1 cellular context compared by ENCODE assay signal in the genomic region with DNA sequence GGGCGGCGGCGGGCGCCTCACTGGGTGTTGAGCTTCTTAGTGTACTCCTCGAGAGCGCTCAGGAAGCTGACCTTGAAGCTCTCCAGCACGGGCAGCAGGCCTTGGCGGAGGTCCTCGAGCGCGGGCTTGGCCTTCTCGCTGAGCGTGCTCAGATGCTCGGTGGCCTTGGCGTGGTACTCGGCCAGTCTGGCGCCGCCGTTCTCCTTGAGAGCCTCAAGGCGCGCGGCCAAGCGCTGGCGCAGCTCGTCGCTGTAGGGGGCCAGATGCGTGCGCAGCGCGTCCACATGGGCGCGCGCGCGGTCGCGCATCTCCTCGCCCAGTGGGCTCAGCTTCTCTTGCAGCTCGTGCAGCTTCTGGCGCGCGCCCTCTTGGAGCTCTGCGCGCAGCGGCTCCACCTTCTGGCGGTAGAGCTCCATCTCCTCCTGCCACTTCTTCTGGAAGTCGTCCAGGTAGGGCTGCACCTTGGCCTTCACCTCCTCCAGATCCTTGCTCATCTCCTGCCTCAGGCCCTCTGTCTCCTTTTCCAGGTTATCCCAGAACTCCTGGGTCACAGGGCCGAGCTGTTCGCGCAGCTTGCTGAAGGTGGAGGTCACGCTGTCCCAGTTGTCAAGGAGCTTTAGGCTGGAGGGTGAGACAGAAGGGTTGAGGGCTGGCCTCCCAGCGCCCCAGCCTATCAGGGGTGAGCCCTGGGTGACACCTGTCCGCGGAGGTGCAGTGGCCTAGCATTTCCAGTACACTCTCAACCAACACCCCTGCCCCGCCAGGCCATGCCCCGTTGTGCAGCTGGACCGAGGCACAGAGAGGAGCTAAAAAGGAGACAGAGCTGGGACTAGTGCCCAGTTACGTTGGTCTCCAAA.
A peak's percentile ranks its signal among the peaks of the same experiment; 100 is the strongest.
TF ChIP-seq lines count a peak whose summit lies in the region.

No MANE protein-coding gene starts in this region.

TF ChIP-seq in GM12878, 131 proteins besides CTCF, POLR2A, EP300 and RAD21:
- TF ChIP-seq ZNF24 (IDR thresholded peaks at IDR 0.05) (no peak), SIN3A (IDR thresholded peaks at IDR 0.05; ENCODE audit: low read depth, low read length) (no peak), IRF4 (IDR thresholded peaks at IDR 0.05; ENCODE audit: low read depth, low read length) (0 out of 2 replicates have a peak, but pooled peaks have one; percentile 35), CHD4 (IDR thresholded peaks at IDR 0.05) (no peak), TCF12 (IDR thresholded peaks at IDR 0.05; ENCODE audit: low read depth, low read length) (0 out of 2 replicates have a peak, but pooled peaks have one; percentile 32), RELA (IDR thresholded peaks at IDR 0.05; ENCODE audit: borderline replicate concordance, partially characterized antibody) (peak; percentile 15), YY1 (IDR thresholded peaks at IDR 0.05; ENCODE audit: low read depth, low read length) (peak; percentile 37; the same call in 1 of the 2 replicates), SREBF1 (IDR thresholded peaks at IDR 0.05; ENCODE audit: low read length) (no peak), SMC3 (IDR thresholded peaks at IDR 0.05; ENCODE audit: borderline replicate concordance, low read length) (peak; percentile 64), BRCA1 (IDR thresholded peaks at IDR 0.05; ENCODE audit: low read depth, low read length) (no peak), STAT1 (conservative IDR thresholded peaks at IDR 0.05) (no peak), FOXK2 (IDR thresholded peaks at IDR 0.05) (no peak), HDGF (IDR thresholded peaks at IDR 0.05) (peak; percentile 82; the same call in 1 of the 2 replicates), RUNX3 (IDR thresholded peaks at IDR 0.05; ENCODE audit: low read length) (peak; percentile 45; the same call in 1 of the 2 replicates), RB1 (IDR thresholded peaks at IDR 0.05; ENCODE audit: borderline replicate concordance) (peak; percentile 81; the same call in 1 of the 2 replicates), BACH1 (IDR thresholded peaks at IDR 0.05; ENCODE audit: borderline replicate concordance) (peak; percentile 42; the same call in 1 of the 2 replicates), SP1 (IDR thresholded peaks at IDR 0.05; ENCODE audit: low read depth, low read length) (peak; percentile 37), POLR2AphosphoS5 (IDR thresholded peaks at IDR 0.05; ENCODE audit: low read length) (peak; percentile 56; the same call in 1 of the 2 replicates), ETV6 (conservative IDR thresholded peaks at IDR 0.05 in 1 of 2, IDR thresholded peaks at IDR 0.05 in 1 of 2; ENCODE audit: borderline replicate concordance in 1 of 2, low read depth in 1 of 2) (no peak), CREM (IDR thresholded peaks at IDR 0.05; ENCODE audit: low read depth) (0 out of 2 replicates have a peak, but pooled peaks have one; percentile 31), CREB1 (IDR thresholded peaks at IDR 0.05; ENCODE audit: low read depth) (0 out of 2 replicates have a peak, but pooled peaks have one; percentile 13), MXI1 (IDR thresholded peaks at IDR 0.05; ENCODE audit: low read depth, low read length) (peak; percentile 67; the same call in 1 of the 2 replicates), KAT2A (conservative IDR thresholded peaks at IDR 0.05; ENCODE audit: control insufficient read depth, low read depth, low read length) (no peak), NRF1 (conservative IDR thresholded peaks at IDR 0.05; ENCODE audit: low read depth, low read length) (peak; percentile 52), ZNF217 (IDR thresholded peaks at IDR 0.05) (no peak), TAF1 (IDR thresholded peaks at IDR 0.05; ENCODE audit: borderline replicate concordance, low read depth, low read length) (peak; percentile 45; the same call in 1 of the 2 replicates), BHLHE40 (IDR thresholded peaks at IDR 0.05; ENCODE audit: borderline replicate concordance in 1 of 2, low read depth in 2 of 2, low read length in 1 of 2) (peak; percentile 77 to 92), IKZF2 (IDR thresholded peaks at IDR 0.05) (no peak), HDAC6 (IDR thresholded peaks at IDR 0.05; ENCODE audit: unreplicated experiment) (peak; percentile 93), CBX5 (IDR thresholded peaks at IDR 0.05; ENCODE audit: low read depth) (peak; percentile 92; the same call in 1 of the 2 replicates), CEBPB (IDR thresholded peaks at IDR 0.05; ENCODE audit: borderline replicate concordance in 1 of 2, low read depth in 2 of 2, low read length in 2 of 2) (no peak), SIX5 (IDR thresholded peaks at IDR 0.05; ENCODE audit: low read depth, low read length, severe bottlenecking) (no peak), TCF3 (IDR thresholded peaks at IDR 0.05; ENCODE audit: borderline replicate concordance, insufficient read depth, low read depth, low read length) (0 out of 2 replicates have a peak, but pooled peaks have one; percentile 43), JUND (IDR thresholded peaks at IDR 0.05; ENCODE audit: low read depth, low read length) (no peak)
- TF ChIP-seq, protein P1, sequence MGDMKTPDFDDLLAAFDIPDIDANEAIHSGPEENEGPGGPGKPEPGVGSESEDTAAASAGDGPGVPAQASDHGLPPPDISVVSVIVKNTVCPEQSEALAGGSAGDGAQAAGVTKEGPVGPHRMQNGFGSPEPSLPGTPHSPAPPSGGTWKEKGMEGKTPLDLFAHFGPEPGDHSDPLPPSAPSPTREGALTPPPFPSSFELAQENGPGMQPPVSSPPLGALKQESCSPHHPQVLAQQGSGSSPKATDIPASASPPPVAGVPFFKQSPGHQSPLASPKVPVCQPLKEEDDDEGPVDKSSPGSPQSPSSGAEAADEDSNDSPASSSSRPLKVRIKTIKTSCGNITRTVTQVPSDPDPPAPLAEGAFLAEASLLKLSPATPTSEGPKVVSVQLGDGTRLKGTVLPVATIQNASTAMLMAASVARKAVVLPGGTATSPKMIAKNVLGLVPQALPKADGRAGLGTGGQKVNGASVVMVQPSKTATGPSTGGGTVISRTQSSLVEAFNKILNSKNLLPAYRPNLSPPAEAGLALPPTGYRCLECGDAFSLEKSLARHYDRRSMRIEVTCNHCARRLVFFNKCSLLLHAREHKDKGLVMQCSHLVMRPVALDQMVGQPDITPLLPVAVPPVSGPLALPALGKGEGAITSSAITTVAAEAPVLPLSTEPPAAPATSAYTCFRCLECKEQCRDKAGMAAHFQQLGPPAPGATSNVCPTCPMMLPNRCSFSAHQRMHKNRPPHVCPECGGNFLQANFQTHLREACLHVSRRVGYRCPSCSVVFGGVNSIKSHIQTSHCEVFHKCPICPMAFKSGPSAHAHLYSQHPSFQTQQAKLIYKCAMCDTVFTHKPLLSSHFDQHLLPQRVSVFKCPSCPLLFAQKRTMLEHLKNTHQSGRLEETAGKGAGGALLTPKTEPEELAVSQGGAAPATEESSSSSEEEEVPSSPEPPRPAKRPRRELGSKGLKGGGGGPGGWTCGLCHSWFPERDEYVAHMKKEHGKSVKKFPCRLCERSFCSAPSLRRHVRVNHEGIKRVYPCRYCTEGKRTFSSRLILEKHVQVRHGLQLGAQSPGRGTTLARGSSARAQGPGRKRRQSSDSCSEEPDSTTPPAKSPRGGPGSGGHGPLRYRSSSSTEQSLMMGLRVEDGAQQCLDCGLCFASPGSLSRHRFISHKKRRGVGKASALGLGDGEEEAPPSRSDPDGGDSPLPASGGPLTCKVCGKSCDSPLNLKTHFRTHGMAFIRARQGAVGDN (IDR thresholded peaks at IDR 0.05) = peak; percentile 74
- TF ChIP-seq, protein P2, sequence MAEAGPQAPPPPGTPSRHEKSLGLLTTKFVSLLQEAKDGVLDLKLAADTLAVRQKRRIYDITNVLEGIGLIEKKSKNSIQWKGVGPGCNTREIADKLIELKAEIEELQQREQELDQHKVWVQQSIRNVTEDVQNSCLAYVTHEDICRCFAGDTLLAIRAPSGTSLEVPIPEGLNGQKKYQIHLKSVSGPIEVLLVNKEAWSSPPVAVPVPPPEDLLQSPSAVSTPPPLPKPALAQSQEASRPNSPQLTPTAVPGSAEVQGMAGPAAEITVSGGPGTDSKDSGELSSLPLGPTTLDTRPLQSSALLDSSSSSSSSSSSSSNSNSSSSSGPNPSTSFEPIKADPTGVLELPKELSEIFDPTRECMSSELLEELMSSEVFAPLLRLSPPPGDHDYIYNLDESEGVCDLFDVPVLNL (IDR thresholded peaks at IDR 0.05; ENCODE audit: low read depth, low read length) = no peak
